1 cellular context compared by ENCODE assay signal in genomic region chr22:45553333-45554039, GRCh38.
TF ChIP-seq lines count a peak whose summit lies in the region.

No MANE protein-coding gene starts in this region.

TF ChIP-seq in HEK293, 187 proteins besides CTCF, POLR2A, EP300 and RAD21 (continued from another document and continues in another):
- TF ChIP-seq ZNF362 (tag by site-specific recombination; IDR thresholded peaks at IDR 0.05) (no peak), ZNF10 (tag by site-specific recombination; IDR thresholded peaks at IDR 0.05) (peak; percentile 56), ZNF791 (tag by site-specific recombination; IDR thresholded peaks at IDR 0.05) (no peak), PATZ1 (tag by site-specific recombination; IDR thresholded peaks at IDR 0.05) (0 out of 2 replicates have a peak, but pooled peaks have one; percentile 27), KLF17 (tag by site-specific recombination; IDR thresholded peaks at IDR 0.05) (0 out of 2 replicates have a peak, but pooled peaks have one; percentile 15), ZNF48 (tag by site-specific recombination; IDR thresholded peaks at IDR 0.05) (no peak), ZNF549 (tag by site-specific recombination; IDR thresholded peaks at IDR 0.05) (no peak), GFI1B (tag by site-specific recombination; IDR thresholded peaks at IDR 0.05) (no peak), ZNF391 (tag by site-specific recombination; IDR thresholded peaks at IDR 0.05; ENCODE audit: borderline replicate concordance, low read depth) (peak; percentile 76; the same call in 1 of the 2 replicates), BCL11A (tag by site-specific recombination; IDR thresholded peaks at IDR 0.05; ENCODE audit: low read depth) (no peak), YY1 (tag by site-specific recombination; IDR thresholded peaks at IDR 0.05) (peak; percentile 64), ZNF155 (tag by site-specific recombination; IDR thresholded peaks at IDR 0.05) (no peak), ZNF548 (tag by site-specific recombination; IDR thresholded peaks at IDR 0.05) (no peak), KLF10 (tag by site-specific recombination; IDR thresholded peaks at IDR 0.05) (no peak), ZNF354C (tag by site-specific recombination; IDR thresholded peaks at IDR 0.05; ENCODE audit: borderline replicate concordance, low read depth) (no peak), ZNF654 (tag by site-specific recombination; IDR thresholded peaks at IDR 0.05; ENCODE audit: low read depth) (peak; percentile 98), ZBTB26 (tag by site-specific recombination; optimal IDR thresholded peaks at IDR 0.05) (peak; percentile 72), ZNF26 (tag by site-specific recombination; IDR thresholded peaks at IDR 0.05) (no peak), ZSCAN18 (tag by site-specific recombination; IDR thresholded peaks at IDR 0.05) (no peak), ZNF558 (tag by site-specific recombination; IDR thresholded peaks at IDR 0.05) (no peak), ZNF510 (tag by site-specific recombination; IDR thresholded peaks at IDR 0.05; ENCODE audit: insufficient replicate concordance) (no peak), ZNF302 (tag by site-specific recombination; IDR thresholded peaks at IDR 0.05; ENCODE audit: low read depth) (no peak), ZNF529 (tag by site-specific recombination; IDR thresholded peaks at IDR 0.05; ENCODE audit: insufficient replicate concordance) (no peak), ZNF660 (tag by site-specific recombination; IDR thresholded peaks at IDR 0.05) (0 out of 2 replicates have a peak, but pooled peaks have one; percentile 47), ZIC2 (tag by site-specific recombination; IDR thresholded peaks at IDR 0.05) (peak; percentile 79), ZNF148 (tag by site-specific recombination; IDR thresholded peaks at IDR 0.05; ENCODE audit: borderline replicate concordance) (no peak), PBX3 (CRISPR knock-in tag; IDR thresholded peaks at IDR 0.05) (0 out of 2 replicates have a peak, but pooled peaks have one; percentile 65), ZNF394 (tag by site-specific recombination; IDR thresholded peaks at IDR 0.05; ENCODE audit: borderline replicate concordance) (peak; percentile 83), MEIS1 (CRISPR knock-in tag; IDR thresholded peaks at IDR 0.05; ENCODE audit: borderline replicate concordance) (no peak), ZNF280D (tag by site-specific recombination; IDR thresholded peaks at IDR 0.05) (no peak), ZNF398 (tag by site-specific recombination; IDR thresholded peaks at IDR 0.05) (no peak), ZNF626 (tag by site-specific recombination; IDR thresholded peaks at IDR 0.05) (no peak), TRIM28 (IDR thresholded peaks at IDR 0.05; ENCODE audit: borderline replicate concordance, low read length) (no peak), ZXDB (tag by site-specific recombination; IDR thresholded peaks at IDR 0.05) (no peak), SALL2 (tag by site-specific recombination; IDR thresholded peaks at IDR 0.05; ENCODE audit: borderline replicate concordance) (no peak), ZNF132 (tag by site-specific recombination; IDR thresholded peaks at IDR 0.05; ENCODE audit: borderline replicate concordance) (no peak), ZNF747 (tag by site-specific recombination; IDR thresholded peaks at IDR 0.05) (no peak), TCF7L2 (IDR thresholded peaks at IDR 0.05; ENCODE audit: borderline replicate concordance, low read depth, low read length) (peak; percentile 40; the same call in 1 of the 2 replicates), ZNF768 (tag by site-specific recombination; IDR thresholded peaks at IDR 0.05) (no peak), ZEB2 (tag by site-specific recombination; IDR thresholded peaks at IDR 0.05) (peak; percentile 23; the same call in 1 of the 2 replicates), ZNF629 (tag by site-specific recombination; IDR thresholded peaks at IDR 0.05) (peak; percentile 61; the same call in 1 of the 2 replicates)
